Comparison of ENCODE assay signal across 8 cellular contexts in genomic region chr20:3783516-3784225, GRCh38. TPM values are rescaled to one million over a fixed set of nuclear protein-coding genes. Genes with fewer than 3 reads are reported as not detected.
DNase-seq lines count a peak whose midpoint lies in the region; ATAC-seq, FAIRE-seq and TF ChIP-seq lines count a peak whose summit lies in the region.
"Had no signal": no experiment of that assay in that cellular context is flagged by ENCODE, and none has a peak within 500 bp of the region (broad histone marks: within the 10 kb centered on the region; RNA-seq: fewer than 3 reads in every experiment).

No MANE protein-coding gene starts in this region.

- H3K4me3 ChIP-seq in HEK293 (ENCODE audit: low read depth, low read length) (no peak overlapping the region), GM12878 (no peak overlapping the region), GM23338 (no peak overlapping the region)

- TF ChIP-seq EP300 in GM12878 (IDR thresholded peaks at IDR 0.05; ENCODE audit: borderline replicate concordance in 1 of 2, control insufficient read depth in 1 of 2, low read depth in 2 of 2, low read length in 2 of 2) = no peak

- DNase-seq in GM12878 (ENCODE audit: low read depth, low spot score) (no peak), osteocyte (ENCODE audit: extremely low spot score, unreplicated experiment) (no peak), COLO829 (ENCODE audit: low spot score) (no peak), T-helper 9 cell (no peak), GM23338 (ENCODE audit: low spot score) (no peak)
- DNase-seq: NCI-H2171 had no signal

- intact Hi-C loops in GM12878 (cut with micrococcal nuclease; ENCODE audit: unreplicated experiment) = loop anchor here (5.0 to 10.0 kb wide), 2 partner anchors 66 to 231 kb away; partner anchors contain the start of gene RNF24

- H4K20me1 ChIP-seq in GM12878 (ENCODE audit: control insufficient read depth, insufficient read depth) (no peaks in the 10 kb centered on the region), GM23338 (replicated peaks; ENCODE audit: insufficient read depth) (peaks cover 25% of the 10 kb centered on the region)

- H3K27ac ChIP-seq in HEK293 (ENCODE audit: extremely low read depth, low read depth, low read length) = 0 out of 2 replicates have a peak overlapping the region, but pooled peaks have one; percentile 24
- H3K27ac ChIP-seq in GM12878 (ENCODE audit: control insufficient read depth, insufficient read depth) = no peak overlapping the region
- H3K27ac ChIP-seq in GM23338 (ENCODE audit: low read depth) = no peak overlapping the region

- H3K4me3 Mint-ChIP-seq in osteocyte (ENCODE audit: unreplicated experiment) (peak overlapping the region; percentile 14), GM23338 (no peak overlapping the region; the same call in 2 of the 3 replicates)

- peaks cover 2% of the 10 kb centered on the region for H3K36me3 Mint-ChIP-seq in osteocyte (ENCODE audit: unreplicated experiment)
- H3K36me3 Mint-ChIP-seq in GM23338 (ENCODE audit: low read depth) = peaks cover 6% of the 10 kb centered on the region

- BruUV-seq in GM12878 (replicated peaks; lab: Mats Ljungman, UMichigan) = no TSS peak

- SMC1A ChIA-PET in GM12878 (lab: Charles Lee; ENCODE audit: uncharacterized antibody, unreplicated experiment) = no interaction called here

- TF ChIP-seq POLR2A in GM12878 (IDR thresholded peaks at IDR 0.05; ENCODE audit: low read depth, low read length) = peak; percentile 49; the same call in 1 of the 2 replicates

- H3K9me3 Mint-ChIP-seq in osteocyte (ENCODE audit: unreplicated experiment) (no peaks in the 10 kb centered on the region), GM23338 (no peaks in the 10 kb centered on the region)

- H3K4me2 ChIP-seq in GM12878 (ENCODE audit: control insufficient read depth, insufficient read depth) (no peak overlapping the region), GM23338 (no peak overlapping the region)

- H3K9me2 ChIP-seq in GM23338 (ENCODE audit: insufficient read depth) = no peaks in the 10 kb centered on the region

- H3K79me2 ChIP-seq in GM12878 (ENCODE audit: control insufficient read depth, insufficient read depth, low read length) = peaks cover 14% of the 10 kb centered on the region
- no peaks in the 10 kb centered on the region; the same call in 1 of the 2 replicates for H3K79me2 ChIP-seq in GM23338 (replicated peaks; ENCODE audit: insufficient read depth)

- H3K4me1 Mint-ChIP-seq in osteocyte (ENCODE audit: unreplicated experiment) (peaks cover 42% of the 10 kb centered on the region), GM23338 (peaks cover 28% of the 10 kb centered on the region)

- no peak overlapping the region for H2AFZ ChIP-seq in GM12878 (ENCODE audit: control insufficient read depth, low read depth, low read length)
- no peak overlapping the region for H2AFZ ChIP-seq in GM23338

- ATAC-seq in GM12878 (no peak), GM23338 (no peak)

- peaks cover 7% of the 10 kb centered on the region; the same call in 1 of the 2 replicates for H3F3A ChIP-seq in GM23338 (replicated peaks; ENCODE audit: low read depth)

- H3K9me3 ChIP-seq in HEK293 (ENCODE audit: control insufficient read depth, insufficient read depth, low read depth, low read length) = no peaks in the 10 kb centered on the region
- no peaks in the 10 kb centered on the region for H3K9me3 ChIP-seq in GM12878 (replicated peaks; ENCODE audit: control insufficient read depth, insufficient read depth, low read length)
- H3K9me3 ChIP-seq: tibial nerve had no signal

- RAD21 ChIA-PET in GM12878 (lab: Charles Lee; ENCODE audit: unreplicated experiment) = no interaction called here

- H3K27me3 ChIP-seq in GM12878 (replicated peaks in 1 of 2; ENCODE audit: control insufficient read depth in 2 of 2, insufficient read depth in 2 of 2, low read length in 1 of 2) (peaks cover 1 to 3% of the 10 kb centered on the region in 2 experiments; a peak in 2 of 4 replicates), GM23338 (ENCODE audit: insufficient read depth) (peaks cover 49% of the 10 kb centered on the region)
- H3K27me3 ChIP-seq: tibial nerve had no signal

- in situ Hi-C loops in GM12878 (cut with MboI) = loop anchor here (5.0 kb wide), 1 partner anchor 304 kb away; no protein-coding TSS in a partner anchor

- FAIRE-seq in GM12878 (lab: Jason Lieb, UNC) = no peak

- no peak for TF ChIP-seq RAD21 in GM12878 (IDR thresholded peaks at IDR 0.05; ENCODE audit: insufficient read depth, low read depth, low read length)

- H3K4me1 ChIP-seq in HEK293 (ENCODE audit: control insufficient read depth, insufficient read depth, low read length) (peaks cover 15% of the 10 kb centered on the region; the same call in 1 of the 2 replicates), GM12878 (ENCODE audit: control insufficient read depth, insufficient read depth, low read length) (peaks cover 17% of the 10 kb centered on the region), GM23338 (ENCODE audit: insufficient read depth) (peaks cover 10% of the 10 kb centered on the region; the same call in 1 of the 2 replicates)

- 70% methylated on average over 11 of the region's 11 CpGs for WGBS in GM12878 (ENCODE audit: insufficient coverage, insufficient replicate concordance, low lambda C conversion rate, missing lambda C conversion rate)

- H3K36me3 ChIP-seq in HEK293 (ENCODE audit: control insufficient read depth in 2 of 2, insufficient read depth in 1 of 2, low read length in 2 of 2) (peaks cover 0 to 21% of the 10 kb centered on the region in 2 experiments; a peak in 2 of 3 replicates), GM12878 (ENCODE audit: control insufficient read depth in 2 of 2, insufficient read depth in 2 of 2, low read length in 1 of 2) (no peaks in the 10 kb centered on the region), GM23338 (ENCODE audit: insufficient read depth) (no peaks in the 10 kb centered on the region)

- H3K27me3 Mint-ChIP-seq in osteocyte (ENCODE audit: unreplicated experiment) (no peaks in the 10 kb centered on the region), GM23338 (ENCODE audit: insufficient read depth, low read depth, poor library complexity) (peaks cover 24% of the 10 kb centered on the region)

- POLR2A ChIA-PET in HEK293 (lab: Yijun Ruan, JAX) (interaction anchor here (0.6 to 3.3 kb wide), 3 partner anchors 16 to 75 kb away, joined by 3 to 33 read pairs (median 6); partner anchors contain the start of gene ADISSP), GM12878 (lab: Charles Lee) (interaction anchor here (0.6 kb wide), 1 partner anchor 914 kb away, joined by 3 read pairs; no protein-coding TSS in a partner anchor)

- TF ChIP-seq CTCF in HEK293 (tag by site-specific recombination; IDR thresholded peaks at IDR 0.05) (no peak), GM12878 (IDR thresholded peaks at IDR 0.05 in 2 of 3, conservative IDR thresholded peaks at IDR 0.05 in 1 of 3; ENCODE audit: control insufficient read depth in 2 of 3, extremely low read depth in 1 of 3, insufficient read depth in 1 of 3, low read depth in 3 of 3, low read length in 3 of 3) (no peak), osteocyte (IDR thresholded peaks at IDR 0.05) (no peak), GM23338 (conservative IDR thresholded peaks at IDR 0.05; ENCODE audit: low read depth in 2 of 2) (no peak)

- CTCF ChIA-PET in HEK293 (lab: Yijun Ruan, JAX) (interaction anchor here (0.6 to 10.3 kb wide), 6 partner anchors 15 to 133 kb away, joined by 3 to 142 read pairs (median 4); partner anchors contain the start of gene AP5S1), GM12878 (lab: Yijun Ruan, JAX) (interaction anchor here (1.4 kb wide), 1 partner anchor 15 kb away, joined by 4 read pairs; no protein-coding TSS in a partner anchor)

- H3K9ac ChIP-seq in GM12878 (ENCODE audit: control insufficient read depth, insufficient read depth, low read length) = no peak overlapping the region

- H3K27ac Mint-ChIP-seq in osteocyte (ENCODE audit: unreplicated experiment) (peak overlapping the region; percentile 9), GM23338 (no peak overlapping the region)

RNA-seq across cellular contexts. Expression of gene SPEF1, which starts 2.4 kb away (rescaled TPM):
- not detected in 2 replicates for total RNA-seq in GM12878 (2013; cell fraction: nucleolus; rRNA removed)
- total RNA-seq in GM12878 (2014; rRNA removed) = not detected in 2 replicates
- not detected in 2 replicates for total RNA-seq in GM12878 (2014; rRNA removed; fragmentation: Illumina TruSeq; extraction: Trizol)
- total RNA-seq in GM12878 (2021) = not detected in 2 replicates
- polyA plus RNA-seq in GM12878 (2011; ENCODE audit: low read depth) = not detected
- not detected in 2 replicates for polyA plus RNA-seq in GM12878 (2011; rRNA removed)
- not detected in 2 replicates for polyA plus RNA-seq in GM12878 (2011; cell fraction: cytosol; rRNA removed)
- polyA plus RNA-seq in GM12878 (2011; cell fraction: nucleus; rRNA removed) = 0.18 and 0.29 TPM in 2 replicates
- polyA plus RNA-seq in GM12878 (2012) = 0.09 TPM in 1 of 2 replicates, not detected in the other
- polyA plus RNA-seq in GM12878 (2014; fragmentation: Illumina TruSeq; extraction: Trizol) = not detected in 2 replicates
- polyA plus RNA-seq in GM12878 (2014; fragmentation: Nextera tagmentation; extraction: Ambion mirVana) = not detected
- polyA plus RNA-seq in GM12878 (2014; rRNA removed) = 0.06 and 0.12 TPM in 2 replicates
- polyA plus RNA-seq in GM12878 (2016; fragmentation: Nextera tagmentation; extraction: Ambion mirVana) = not detected
- polyA minus RNA-seq in GM12878 (2011; rRNA and poly(A)+ RNA removed) = not detected in 2 replicates
- not detected in 2 replicates for polyA minus RNA-seq in GM12878 (2011; cell fraction: cytosol; rRNA and poly(A)+ RNA removed)
- 0.12 TPM in 1 of 2 replicates, not detected in the other for polyA minus RNA-seq in GM12878 (2011; cell fraction: nucleus; rRNA and poly(A)+ RNA removed)
- 0.24 TPM in 1 of 2 replicates, not detected in the other for total RNA-seq in osteocyte
- total RNA-seq in GM23338 (2014; rRNA removed; shearing (Covaris generic)) = 0.69 and 1.3 TPM in 2 replicates
- 0.68 and 0.85 TPM in 2 replicates for polyA plus RNA-seq in GM23338 (2016; fragmentation: Nextera tagmentation; extraction: Ambion mirVana)

RNA-seq across cellular contexts. Expression of gene CENPB, which starts 2.9 kb away (rescaled TPM):
- 8.8 and 11.3 TPM in 2 replicates for total RNA-seq in GM12878 (2013; cell fraction: nucleolus; rRNA removed)
- total RNA-seq in GM12878 (2014; rRNA removed) (56.6 and 68.6 TPM in 2 replicates), GM12878 (2014; rRNA removed; fragmentation: Illumina TruSeq; extraction: Trizol) (24.4 and 27.6 TPM in 2 replicates), GM12878 (2021) (68.3 and 71.2 TPM in 2 replicates), osteocyte (87.7 and 92.2 TPM in 2 replicates)
- 12.5 TPM for polyA plus RNA-seq in GM12878 (2011; ENCODE audit: low read depth)
- polyA plus RNA-seq in GM12878 (2011; rRNA removed) (4.3 and 7.1 TPM in 2 replicates), GM12878 (2014; fragmentation: Illumina TruSeq; extraction: Trizol) (10.9 and 20.9 TPM in 2 replicates), GM12878 (2014; fragmentation: Nextera tagmentation; extraction: Ambion mirVana) (under 1 TPM; 0.16 to 0.29 TPM), GM12878 (2014; rRNA removed) (35.5 and 44.8 TPM in 2 replicates), GM12878 (2016; fragmentation: Nextera tagmentation; extraction: Ambion mirVana) (1 to 10 TPM; 1.6 to 2.4 TPM), GM23338 (2016; fragmentation: Nextera tagmentation; extraction: Ambion mirVana) (9.5 and 10.8 TPM in 2 replicates)
- polyA plus RNA-seq in GM12878 (2011; cell fraction: cytosol; rRNA removed) = 8.8 and 12.2 TPM in 2 replicates
- polyA plus RNA-seq in GM12878 (2011; cell fraction: nucleus; rRNA removed) = 9.5 and 12.9 TPM in 2 replicates
- 24.5 and 35.6 TPM in 2 replicates for polyA plus RNA-seq in GM12878 (2012)
- polyA minus RNA-seq in GM12878 (2011; rRNA and poly(A)+ RNA removed) = 8.2 and 15.1 TPM in 2 replicates
- 8.4 and 9.0 TPM in 2 replicates for polyA minus RNA-seq in GM12878 (2011; cell fraction: cytosol; rRNA and poly(A)+ RNA removed)
- polyA minus RNA-seq in GM12878 (2011; cell fraction: nucleus; rRNA and poly(A)+ RNA removed) = 7.0 and 12.8 TPM in 2 replicates
- total RNA-seq in GM23338 (2014; rRNA removed; shearing (Covaris generic)) = 44.3 and 52.1 TPM in 2 replicates

RNA-seq across cellular contexts. Expression of gene CDC25B, which starts 12.4 kb away (rescaled TPM):
- total RNA-seq in GM12878 (2013; cell fraction: nucleolus; rRNA removed) = 19.8 and 20.9 TPM in 2 replicates
- total RNA-seq in GM12878 (2014; rRNA removed) (18.5 and 20.7 TPM in 2 replicates), GM12878 (2014; rRNA removed; fragmentation: Illumina TruSeq; extraction: Trizol) (11.2 and 13.0 TPM in 2 replicates), GM12878 (2021) (58.8 and 58.9 TPM in 2 replicates), osteocyte (193 and 197 TPM in 2 replicates)
- polyA plus RNA-seq in GM12878 (2011; ENCODE audit: low read depth) = 13.9 TPM
- polyA plus RNA-seq in GM12878 (2011; rRNA removed) (11.2 and 20.2 TPM in 2 replicates), GM12878 (2014; fragmentation: Illumina TruSeq; extraction: Trizol) (25.1 and 36.9 TPM in 2 replicates), GM12878 (2014; fragmentation: Nextera tagmentation; extraction: Ambion mirVana) (1 to 10 TPM; 4.6 to 8.6 TPM), GM12878 (2014; rRNA removed) (37.0 and 44.2 TPM in 2 replicates), GM12878 (2016; fragmentation: Nextera tagmentation; extraction: Ambion mirVana) (10 to 100 TPM; 28.4 to 28.7 TPM), GM23338 (2016; fragmentation: Nextera tagmentation; extraction: Ambion mirVana) (9.8 and 10.5 TPM in 2 replicates)
- 33.1 and 37.6 TPM in 2 replicates for polyA plus RNA-seq in GM12878 (2011; cell fraction: cytosol; rRNA removed)
- polyA plus RNA-seq in GM12878 (2011; cell fraction: nucleus; rRNA removed) = 145 and 172 TPM in 2 replicates
- 27.8 and 28.4 TPM in 2 replicates for polyA plus RNA-seq in GM12878 (2012)
- 11.0 and 22.2 TPM in 2 replicates for polyA minus RNA-seq in GM12878 (2011; rRNA and poly(A)+ RNA removed)
- polyA minus RNA-seq in GM12878 (2011; cell fraction: cytosol; rRNA and poly(A)+ RNA removed) = 12.4 and 15.6 TPM in 2 replicates
- polyA minus RNA-seq in GM12878 (2011; cell fraction: nucleus; rRNA and poly(A)+ RNA removed) = 13.5 and 22.2 TPM in 2 replicates
- total RNA-seq in GM23338 (2014; rRNA removed; shearing (Covaris generic)) = 19.9 and 33.0 TPM in 2 replicates

RNA-seq across cellular contexts. Expression of gene ADISSP, which starts 16.1 kb away (rescaled TPM):
- 2.7 and 3.8 TPM in 2 replicates for total RNA-seq in GM12878 (2013; cell fraction: nucleolus; rRNA removed)
- total RNA-seq in GM12878 (2014; rRNA removed) = 59.2 and 64.5 TPM in 2 replicates
- total RNA-seq in GM12878 (2014; rRNA removed; fragmentation: Illumina TruSeq; extraction: Trizol) = 25.2 and 27.1 TPM in 2 replicates
- total RNA-seq in GM12878 (2021) = 65.9 and 67.5 TPM in 2 replicates
- 5.7 TPM for polyA plus RNA-seq in GM12878 (2011; ENCODE audit: low read depth)
- polyA plus RNA-seq in GM12878 (2011; rRNA removed) = 6.9 and 22.6 TPM in 2 replicates
- 42.5 and 66.1 TPM in 2 replicates for polyA plus RNA-seq in GM12878 (2011; cell fraction: cytosol; rRNA removed)
- polyA plus RNA-seq in GM12878 (2011; cell fraction: nucleus; rRNA removed) = 25.9 and 34.8 TPM in 2 replicates
- polyA plus RNA-seq in GM12878 (2012) = 22.4 and 26.6 TPM in 2 replicates
- 2.3 and 17.5 TPM in 2 replicates for polyA plus RNA-seq in GM12878 (2014; fragmentation: Illumina TruSeq; extraction: Trizol)
- polyA plus RNA-seq in GM12878 (2014; fragmentation: Nextera tagmentation; extraction: Ambion mirVana) = 1 to 10 TPM in 1 of 2 experiments, under 1 TPM in 1; 0.80 to 7.6 TPM
- 50.2 and 62.0 TPM in 2 replicates for polyA plus RNA-seq in GM12878 (2014; rRNA removed)
- polyA plus RNA-seq in GM12878 (2016; fragmentation: Nextera tagmentation; extraction: Ambion mirVana) = 10 to 100 TPM; 90.8 to 96.3 TPM
- polyA minus RNA-seq in GM12878 (2011; rRNA and poly(A)+ RNA removed) = 16.0 and 29.6 TPM in 2 replicates
- 16.8 and 25.3 TPM in 2 replicates for polyA minus RNA-seq in GM12878 (2011; cell fraction: cytosol; rRNA and poly(A)+ RNA removed)
- polyA minus RNA-seq in GM12878 (2011; cell fraction: nucleus; rRNA and poly(A)+ RNA removed) = 6.3 and 9.6 TPM in 2 replicates
- total RNA-seq in osteocyte = 24.3 and 25.2 TPM in 2 replicates
- total RNA-seq in GM23338 (2014; rRNA removed; shearing (Covaris generic)) = 79.0 and 86.6 TPM in 2 replicates
- 126 and 131 TPM in 2 replicates for polyA plus RNA-seq in GM23338 (2016; fragmentation: Nextera tagmentation; extraction: Ambion mirVana)

RNA-seq across cellular contexts. Expression of gene AP5S1, which starts 36.7 kb away (rescaled TPM):
- 7.0 and 7.1 TPM in 2 replicates for total RNA-seq in GM12878 (2013; cell fraction: nucleolus; rRNA removed)
- total RNA-seq in GM12878 (2014; rRNA removed) = 11.6 and 13.2 TPM in 2 replicates
- total RNA-seq in GM12878 (2014; rRNA removed; fragmentation: Illumina TruSeq; extraction: Trizol) = 3.8 and 4.7 TPM in 2 replicates
- total RNA-seq in GM12878 (2021) = 12.3 and 12.4 TPM in 2 replicates
- polyA plus RNA-seq in GM12878 (2011; ENCODE audit: low read depth) = 3.5 TPM
- 1.7 and 3.8 TPM in 2 replicates for polyA plus RNA-seq in GM12878 (2011; rRNA removed)
- polyA plus RNA-seq in GM12878 (2011; cell fraction: cytosol; rRNA removed) = 6.4 and 8.4 TPM in 2 replicates
- polyA plus RNA-seq in GM12878 (2011; cell fraction: nucleus; rRNA removed) = 3.8 and 5.3 TPM in 2 replicates
- polyA plus RNA-seq in GM12878 (2012) = 7.3 and 11.5 TPM in 2 replicates
- 1.8 and 3.8 TPM in 2 replicates for polyA plus RNA-seq in GM12878 (2014; fragmentation: Illumina TruSeq; extraction: Trizol)
- polyA plus RNA-seq in GM12878 (2014; fragmentation: Nextera tagmentation; extraction: Ambion mirVana) = 1 to 10 TPM; 4.4 to 5.8 TPM
- 9.7 and 11.1 TPM in 2 replicates for polyA plus RNA-seq in GM12878 (2014; rRNA removed)
- polyA plus RNA-seq in GM12878 (2016; fragmentation: Nextera tagmentation; extraction: Ambion mirVana) = 10 to 100 TPM; 10.5 to 13.1 TPM
- 3.9 and 8.0 TPM in 2 replicates for polyA minus RNA-seq in GM12878 (2011; rRNA and poly(A)+ RNA removed)
- polyA minus RNA-seq in GM12878 (2011; cell fraction: cytosol; rRNA and poly(A)+ RNA removed) = 1.8 and 3.9 TPM in 2 replicates
- polyA minus RNA-seq in GM12878 (2011; cell fraction: nucleus; rRNA and poly(A)+ RNA removed) = 4.0 and 7.7 TPM in 2 replicates
- total RNA-seq in osteocyte = 22.8 and 24.3 TPM in 2 replicates
- total RNA-seq in GM23338 (2014; rRNA removed; shearing (Covaris generic)) = 1.2 and 1.8 TPM in 2 replicates
- polyA plus RNA-seq in GM23338 (2016; fragmentation: Nextera tagmentation; extraction: Ambion mirVana) = 1.8 and 2.8 TPM in 2 replicates
